In genomic region chr3:148829926-148830325, GRCh38 we compare ENCODE assay signal across 23 cellular contexts. TPM values are rescaled to one million over a fixed set of nuclear protein-coding genes. Genes with fewer than 3 reads are reported as not detected.
DNase-seq lines count a peak whose midpoint lies in the region; ATAC-seq and TF ChIP-seq lines count a peak whose summit lies in the region.
"Had no signal": no experiment of that assay in that cellular context is flagged by ENCODE, and none has a peak within 500 bp of the region (broad histone marks: within the 10 kb centered on the region; RNA-seq: fewer than 3 reads in every experiment).

No MANE protein-coding gene starts in this region.

- no peak for TF ChIP-seq CTCF in adrenal gland (IDR thresholded peaks at IDR 0.05)
- TF ChIP-seq CTCF in mesothelial cell of epicardium (IDR thresholded peaks at IDR 0.05; ENCODE audit: unreplicated experiment), result no peak
- TF ChIP-seq CTCF in spleen (IDR thresholded peaks at IDR 0.05 in 8 of 11, conservative IDR thresholded peaks at IDR 0.05 in 3 of 11), result no peak
- no peak for TF ChIP-seq CTCF in tibial nerve (IDR thresholded peaks at IDR 0.05)
- no peak for TF ChIP-seq CTCF in lower lobe of right lung (IDR thresholded peaks at IDR 0.05)

- H3K36me3 ChIP-seq in adrenal gland (replicated peaks in 1 of 2), result no peaks in the 10 kb centered on the region
- no peaks in the 10 kb centered on the region for H3K36me3 ChIP-seq in spleen
- no peaks in the 10 kb centered on the region for H3K36me3 ChIP-seq in tibial nerve
- H3K36me3 ChIP-seq in lower lobe of right lung, result no peaks in the 10 kb centered on the region

- H3K27ac Mint-ChIP-seq in mesothelial cell of epicardium, result peak overlapping the region; percentile 67
- H3K27ac Mint-ChIP-seq: CD4-positive, alpha-beta memory T cell; H9 had no signal

- DNase-seq in adrenal gland (no peak), cerebellum (ENCODE audit: low spot score) (peak; percentile 22), mesothelial cell of epicardium (ENCODE audit: low spot score in 2 of 2, unreplicated experiment in 2 of 2) (no peak), spleen (no peak), globus pallidus (ENCODE audit: low spot score) (no peak), tibial nerve (ENCODE audit: low spot score in 2 of 2) (no peak), amniotic stem cell (lab: John Stamatoyannopoulos, UW) (no peak), lower lobe of right lung (no peak)
- DNase-seq: C1 segment of cervical spinal cord; Calu3; CD4-positive, alpha-beta memory T cell; COR-L47; DMS153; DND-41; GDM1; GM23248; H9 had no signal

- no peak for ATAC-seq in lower lobe of right lung
- ATAC-seq: GM12878, HCT116 had no signal

- TF ChIP-seq POLR2A in adrenal gland (IDR thresholded peaks at IDR 0.05) (no peak), spleen (IDR thresholded peaks at IDR 0.05) (no peak), tibial nerve (IDR thresholded peaks at IDR 0.05) (no peak)

- no peak overlapping the region for H3K4me3 ChIP-seq in adrenal gland
- no peak overlapping the region for H3K4me3 ChIP-seq in spleen
- H3K4me3 ChIP-seq in tibial nerve, result no peak overlapping the region
- H3K4me3 ChIP-seq in lower lobe of right lung, result no peak overlapping the region
- H3K4me3 ChIP-seq: GM12878, GM23248 had no signal

- H3K27me3 Mint-ChIP-seq in mesothelial cell of epicardium (ENCODE audit: low read depth), result no peaks in the 10 kb centered on the region

- no peaks in the 10 kb centered on the region for H3K9me3 ChIP-seq in adrenal gland (replicated peaks in 1 of 3)
- H3K9me3 ChIP-seq in spleen, result no peaks in the 10 kb centered on the region
- H3K9me3 ChIP-seq in tibial nerve, result no peaks in the 10 kb centered on the region
- no peaks in the 10 kb centered on the region for H3K9me3 ChIP-seq in lower lobe of right lung

- intact Hi-C loops in adrenal gland (cut with DNase I), result no loop called here
- intact Hi-C loops in spleen (cut with DNase I; ENCODE audit: low total_unique reads), result no loop called here
- intact Hi-C loops in lower lobe of right lung (cut with DNase I), result no loop called here

- H3K36me3 Mint-ChIP-seq in mesothelial cell of epicardium, result no peaks in the 10 kb centered on the region
- H3K36me3 Mint-ChIP-seq: CD4-positive, alpha-beta memory T cell had no signal

- peaks cover 42% of the 10 kb centered on the region for H3K4me1 Mint-ChIP-seq in mesothelial cell of epicardium
- H3K4me1 Mint-ChIP-seq: CD4-positive, alpha-beta memory T cell; H9 had no signal

- 80 to 90% (median 82%) methylated on average over 3 of the region's 3 CpGs for WGBS in adrenal gland, 4 donors
- 74 to 95% (median 93%) methylated on average over 3 of the region's 3 CpGs for WGBS in spleen, 5 donors
- WGBS in tibial nerve, 2 donors, result 93 to 94% methylated on average over 3 of the region's 3 CpGs

- no peak for TF ChIP-seq EP300 in tibial nerve (IDR thresholded peaks at IDR 0.05)

- no peaks in the 10 kb centered on the region for H3K9me3 Mint-ChIP-seq in mesothelial cell of epicardium
- H3K9me3 Mint-ChIP-seq: CD4-positive, alpha-beta memory T cell; H9 had no signal

- H3K27ac ChIP-seq in adrenal gland, result peak overlapping the region; percentile 31 to 74 (median 60)
- H3K27ac ChIP-seq in spleen, result peak overlapping the region in 7 of 8 donors; percentile 7 to 75 (median 59)
- no peak overlapping the region for H3K27ac ChIP-seq in tibial nerve
- no peak overlapping the region for H3K27ac ChIP-seq in lower lobe of right lung
- H3K27ac ChIP-seq: GM23248 had no signal

- H3K4me1 ChIP-seq in adrenal gland (replicated peaks in 1 of 2) (peaks cover 28 to 49% of the 10 kb centered on the region in 2 donors), spleen (peaks cover 0 to 11% (median 4%) of the 10 kb centered on the region in 6 donors), tibial nerve (no peaks in the 10 kb centered on the region), lower lobe of right lung (no peaks in the 10 kb centered on the region)

- H3K27me3 ChIP-seq in adrenal gland, result no peaks in the 10 kb centered on the region
- no peaks in the 10 kb centered on the region for H3K27me3 ChIP-seq in spleen (replicated peaks in 1 of 7)
- no peaks in the 10 kb centered on the region for H3K27me3 ChIP-seq in tibial nerve
- H3K27me3 ChIP-seq in lower lobe of right lung (ENCODE audit: low read depth), result no peaks in the 10 kb centered on the region

- H3K4me3 Mint-ChIP-seq in mesothelial cell of epicardium, result no peak overlapping the region
- H3K4me3 Mint-ChIP-seq: CD4-positive, alpha-beta memory T cell; H9 had no signal

RNA-seq across cellular contexts. Expression of gene CPB1, which starts 2.3 kb away (rescaled TPM):
- total RNA-seq in adrenal gland (100 to 1,000 TPM in 5 of 8 donors, 10 to 100 TPM in 3; 63.0 to 569 (median 128) TPM), cerebellum (not detected), mesothelial cell of epicardium (11.5 to 16.2 TPM (median 11.9 TPM) in 3 replicates), spleen (10 to 100 TPM; 11.1 to 58.4 (median 30.7) TPM), tibial nerve (10 to 100 TPM in 1 of 4 donors, 1 to 10 TPM in 3; 1.9 to 15.6 (median 6.0) TPM), lower lobe of right lung (0.83 TPM)
- polyA plus RNA-seq in adrenal gland (100 to 1,000 TPM in 1 of 3 donors, 10 to 100 TPM in 2; 15.7 to 142 (median 65.6) TPM), spleen (1 to 10 TPM in 2 of 3 donors, under 1 TPM in 1; 0.43 to 7.8 (median 3.1) TPM)
- total RNA-seq: A172; A673; Calu3; CD4-positive, alpha-beta memory T cell; GM23248; H4; H9 had no signal
- polyA plus RNA-seq: BJ; CD4-positive, alpha-beta memory T cell; GM12878; GM23248 had no signal

RNA-seq across cellular contexts. Expression of gene CPA3, which starts 35.2 kb away (rescaled TPM):
- 1 to 10 TPM in 2 of 8 donors, under 1 TPM in 4, not detected in 2; 0.39 to 4.1 (median 0.80) TPM for total RNA-seq in adrenal gland
- polyA plus RNA-seq in adrenal gland, result 1 to 10 TPM in 1 of 3 donors, under 1 TPM in 1, not detected in 1; 0.44 to 1.5 TPM
- total RNA-seq in cerebellum, result 0.54 TPM
- 0.13 TPM in 1 of 3 replicates, not detected in the others for total RNA-seq in mesothelial cell of epicardium
- 1 to 10 TPM in 2 of 7 donors, under 1 TPM in 3, not detected in 2; 0.25 to 5.6 (median 0.77) TPM for total RNA-seq in spleen
- polyA plus RNA-seq in spleen, result under 1 TPM in 2 of 3 donors, not detected in 1; 0.06 TPM
- total RNA-seq in tibial nerve, result 1 to 10 TPM in 3 of 4 donors, under 1 TPM in 1; 0.60 to 6.9 (median 2.8) TPM
- total RNA-seq in lower lobe of right lung, result 48.6 TPM
- total RNA-seq: A172; A673; Calu3; CD4-positive, alpha-beta memory T cell; GM12878; GM23248; H4; H9 had no signal
- polyA plus RNA-seq: CD4-positive, alpha-beta memory T cell; GM12878; GM23248 had no signal

Comparison
In these comparisons a context has a peak if more than half of its experiments do, and no peak if none do; other contexts are left out.
1. H3K27ac ChIP-seq: peak in adrenal gland (5 of 5) and spleen (7 of 8); none in tibial nerve (0 of 4) and lower lobe of right lung (single experiment).